8 cellular contexts compared by ENCODE assay signal in genomic region chr6:43013843-43014433, GRCh38. TPM values are rescaled to one million over a fixed set of nuclear protein-coding genes. Genes with fewer than 3 reads are reported as not detected.
DNase-seq lines count a peak whose midpoint lies in the region; ATAC-seq and TF ChIP-seq lines count a peak whose summit lies in the region.

TSS of gene KLHDC3 (plus strand) at chr6:43014249. CDS start at chr6:43017193, 2,944 bp downstream.
TSS of gene MEA1 (minus strand) at chr6:43013946. CDS start at chr6:43013813, 133 bp downstream.

- DNase-seq in BJ (ENCODE audit: low read depth), result peak; percentile 100
- DNase-seq in NCI-H526 treated with DMSO at 0.1 percent for 48 hours (lab: John Stamatoyannopoulos, UW), result peak; percentile 99
- DNase-seq in activated CD4-positive, alpha-beta T cell treated with anti-CD3 and anti-CD28 coated beads, Interleukin-2, amount 10 ng/mL, durations not matched to agents 24 days and 14 days, result peak; percentile 100
- peak; percentile 100 for DNase-seq in colonic mucosa
- peak; percentile 100 for DNase-seq in kidney tubule cell (ENCODE audit: low spot score)
- peak; percentile 94 to 99 (median 96) for DNase-seq in stimulated activated CD4-positive, alpha-beta T cell treated with anti-CD3 and anti-CD28 coated beads, Interleukin-1b, Interleukin-23, amount 100 ng/mL, for 24 hours (ENCODE audit: low read depth in 4 of 4, low spot score in 1 of 4)

- ATAC-seq in GM19324 (IDR thresholded peaks at IDR 0.05; ENCODE audit: low FRiP score, unreplicated experiment) (peak; percentile 96), HG03469 (IDR thresholded peaks at IDR 0.05; ENCODE audit: unreplicated experiment) (peak; percentile 80)

- H3K4me1 ChIP-seq in colonic mucosa, result peaks cover 14% of the 10 kb centered on the region

- H3K27ac ChIP-seq in colonic mucosa, result peak within 1 kb of the TSS; percentile 60

- H3K27me3 ChIP-seq in BJ (ENCODE audit: control insufficient read depth, insufficient read depth, low read length) (no peaks in the 10 kb centered on the region), colonic mucosa (no peaks in the 10 kb centered on the region)

- H3K27ac Mint-ChIP-seq in activated CD4-positive, alpha-beta T cell treated with anti-CD3 and anti-CD28 coated beads, Interleukin-2, amount 10 ng/mL, durations not matched to agents 24 days and 14 days, result peak within 1 kb of the TSS; percentile 92

- peaks cover 44% of the 10 kb centered on the region for H3K4me1 Mint-ChIP-seq in activated CD4-positive, alpha-beta T cell treated with anti-CD3 and anti-CD28 coated beads, Interleukin-2, amount 10 ng/mL, durations not matched to agents 24 days and 14 days

- TF ChIP-seq CTCF in BJ (IDR thresholded peaks at IDR 0.05; ENCODE audit: insufficient read depth, low read depth, low read length), result no peak
- TF ChIP-seq CTCF in colonic mucosa (IDR thresholded peaks at IDR 0.05), result no peak

- peak within 1 kb of the TSS; percentile 80 to 82 for H3K9ac ChIP-seq in colonic mucosa (ENCODE audit: low read depth in 2 of 2, low read length in 2 of 2)

- H3K27me3 Mint-ChIP-seq in activated CD4-positive, alpha-beta T cell treated with anti-CD3 and anti-CD28 coated beads, Interleukin-2, amount 10 ng/mL, durations not matched to agents 24 days and 14 days, result no peaks in the 10 kb centered on the region

- intact Hi-C loops in activated CD4-positive, alpha-beta T cell treated with anti-CD3 and anti-CD28 coated beads, Interleukin-2, amount 10 ng/mL, durations not matched to agents 24 days and 14 days (cut with micrococcal nuclease), result loop anchor here (1.0 to 5.0 kb wide), 7 partner anchors 30 to 503 kb away; partner anchors contain the start of genes CNPY3, KLC4, MRPL2 and PEX6
- intact Hi-C loops in colonic mucosa (cut with DNase I), result no loop called here

- CTCF ChIA-PET in BJ (lab: Yijun Ruan, JAX), result interaction anchor here (0.6 to 2.3 kb wide), 5 partner anchors 11 to 216 kb away, joined by 3 to 8 read pairs (median 5); partner anchors contain the start of genes CUL7 and DNPH1

- H3K4me3 Mint-ChIP-seq in activated CD4-positive, alpha-beta T cell treated with anti-CD3 and anti-CD28 coated beads, Interleukin-2, amount 10 ng/mL, durations not matched to agents 24 days and 14 days, result peak within 1 kb of the TSS; percentile 99

- peaks cover 20% of the 10 kb centered on the region for H3K36me3 ChIP-seq in BJ (ENCODE audit: control insufficient read depth, insufficient read depth, low read length)
- no peaks in the 10 kb centered on the region for H3K36me3 ChIP-seq in colonic mucosa

- POLR2A ChIA-PET in BJ (lab: Charles Lee), result interaction anchor here (0.9 kb wide), 1 partner anchor 40 kb away, joined by 5 read pairs; the partner anchor contains the start of gene CUL7

- H3K9me3 Mint-ChIP-seq in activated CD4-positive, alpha-beta T cell treated with anti-CD3 and anti-CD28 coated beads, Interleukin-2, amount 10 ng/mL, durations not matched to agents 24 days and 14 days, result no peaks in the 10 kb centered on the region

- peak within 1 kb of the TSS; percentile 97 for H3K4me3 ChIP-seq in BJ (ENCODE audit: low read depth, low read length)
- H3K4me3 ChIP-seq in colonic mucosa, result peak within 1 kb of the TSS; percentile 67

- H3K36me3 Mint-ChIP-seq in activated CD4-positive, alpha-beta T cell treated with anti-CD3 and anti-CD28 coated beads, Interleukin-2, amount 10 ng/mL, durations not matched to agents 24 days and 14 days (ENCODE audit: low read depth), result peaks cover 61% of the 10 kb centered on the region

- no peaks in the 10 kb centered on the region for H3K9me3 ChIP-seq in colonic mucosa

RNA-seq across cellular contexts. Expression of gene KLHDC3, which starts in this region (rescaled TPM):
- polyA plus RNA-seq in BJ (2011; rRNA removed), result 56.0 and 102 TPM in 2 replicates
- polyA minus RNA-seq in BJ (2011; rRNA and poly(A)+ RNA removed), result 57.9 and 73.8 TPM in 2 replicates
- 73.8 and 77.5 TPM in 2 replicates for total RNA-seq in activated CD4-positive, alpha-beta T cell treated with anti-CD3 and anti-CD28 coated beads, Interleukin-2, amount 10 ng/mL, durations not matched to agents 24 days and 14 days
- 10 to 100 TPM; 62.4 to 73.9 TPM for total RNA-seq in colonic mucosa

RNA-seq across cellular contexts. Expression of gene MEA1, which starts in this region (rescaled TPM):
- polyA plus RNA-seq in BJ (2011; rRNA removed), result 107 and 121 TPM in 2 replicates
- 24.3 and 39.9 TPM in 2 replicates for polyA minus RNA-seq in BJ (2011; rRNA and poly(A)+ RNA removed)
- total RNA-seq in activated CD4-positive, alpha-beta T cell treated with anti-CD3 and anti-CD28 coated beads, Interleukin-2, amount 10 ng/mL, durations not matched to agents 24 days and 14 days, result 93.5 and 94.3 TPM in 2 replicates
- 10 to 100 TPM; 43.7 to 54.5 TPM for total RNA-seq in colonic mucosa

Comparison
In these comparisons a context has a peak if more than half of its experiments do, and no peak if none do; other contexts are left out.
1. Peak in every context shown above with its lines: DNase-seq, ATAC-seq, H3K4me3 ChIP-seq and H3K27ac ChIP-seq.